In genomic region chr7:151137841-151138540, GRCh38 we compare ENCODE assay signal across 2 cellular contexts.
TF ChIP-seq lines count a peak whose summit lies in the region.

No MANE protein-coding gene starts in this region.

TF ChIP-seq in SK-N-SH, 30 proteins besides CTCF, POLR2A, EP300 and RAD21:
- TF ChIP-seq NRF1 (IDR thresholded peaks at IDR 0.05; ENCODE audit: low read depth, low read length) (no peak), USF1 (IDR thresholded peaks at IDR 0.05; ENCODE audit: borderline replicate concordance, low read depth) (no peak), MAX (IDR thresholded peaks at IDR 0.05; ENCODE audit: low read depth) (no peak), TEAD4 (IDR thresholded peaks at IDR 0.05; ENCODE audit: borderline replicate concordance, insufficient read depth) (no peak), YY1 (IDR thresholded peaks at IDR 0.05; ENCODE audit: low read depth) (no peak), JUND (IDR thresholded peaks at IDR 0.05) (no peak), REST (IDR thresholded peaks at IDR 0.05; ENCODE audit: low read depth, low read length) (no peak)

TF ChIP-seq in SK-N-SH treated with all-trans-retinoic acid at 6 μM for 48 hours, 23 proteins besides CTCF, POLR2A, EP300 and RAD21:
- TF ChIP-seq PATZ1 (CRISPR knock-in tag; IDR thresholded peaks at IDR 0.05; ENCODE audit: borderline replicate concordance): no peak
- TF ChIP-seq ZC3H10 (CRISPR knock-in tag; IDR thresholded peaks at IDR 0.05): no peak
- TF ChIP-seq ZFP3 (CRISPR knock-in tag; IDR thresholded peaks at IDR 0.05): no peak
- no peak for TF ChIP-seq TOX (CRISPR knock-in tag; IDR thresholded peaks at IDR 0.05; ENCODE audit: borderline replicate concordance)
- TF ChIP-seq CREB5 (CRISPR knock-in tag; IDR thresholded peaks at IDR 0.05; ENCODE audit: low read depth): no peak
- no peak for TF ChIP-seq ZNF565 (CRISPR knock-in tag; conservative IDR thresholded peaks at IDR 0.05; ENCODE audit: low read depth)
- TF ChIP-seq PPARA (CRISPR knock-in tag; IDR thresholded peaks at IDR 0.05; ENCODE audit: borderline replicate concordance): no peak
- no peak for TF ChIP-seq TCF4 (CRISPR knock-in tag; IDR thresholded peaks at IDR 0.05; ENCODE audit: borderline replicate concordance)
- TF ChIP-seq ZNF8 (CRISPR knock-in tag; IDR thresholded peaks at IDR 0.05): no peak
- TF ChIP-seq ZFP30 (CRISPR knock-in tag; IDR thresholded peaks at IDR 0.05): no peak
- TF ChIP-seq ESRRG (CRISPR knock-in tag; IDR thresholded peaks at IDR 0.05): no peak
- no peak for TF ChIP-seq ISL1 (CRISPR knock-in tag; IDR thresholded peaks at IDR 0.05)
- no peak for TF ChIP-seq ZNF70 (CRISPR knock-in tag; IDR thresholded peaks at IDR 0.05)
- TF ChIP-seq SNAI2 (CRISPR knock-in tag; IDR thresholded peaks at IDR 0.05): no peak
- no peak for TF ChIP-seq TSHZ2 (CRISPR knock-in tag; IDR thresholded peaks at IDR 0.05)
- TF ChIP-seq RARB (CRISPR knock-in tag; IDR thresholded peaks at IDR 0.05): no peak
- no peak for TF ChIP-seq BACH2 (CRISPR knock-in tag; IDR thresholded peaks at IDR 0.05; ENCODE audit: borderline replicate concordance)
- TF ChIP-seq GLIS3 (CRISPR knock-in tag; IDR thresholded peaks at IDR 0.05): no peak
- no peak for TF ChIP-seq CSDC2 (CRISPR knock-in tag; IDR thresholded peaks at IDR 0.05)
